ENCODE assay signal across 18 cellular contexts in the genomic region with DNA sequence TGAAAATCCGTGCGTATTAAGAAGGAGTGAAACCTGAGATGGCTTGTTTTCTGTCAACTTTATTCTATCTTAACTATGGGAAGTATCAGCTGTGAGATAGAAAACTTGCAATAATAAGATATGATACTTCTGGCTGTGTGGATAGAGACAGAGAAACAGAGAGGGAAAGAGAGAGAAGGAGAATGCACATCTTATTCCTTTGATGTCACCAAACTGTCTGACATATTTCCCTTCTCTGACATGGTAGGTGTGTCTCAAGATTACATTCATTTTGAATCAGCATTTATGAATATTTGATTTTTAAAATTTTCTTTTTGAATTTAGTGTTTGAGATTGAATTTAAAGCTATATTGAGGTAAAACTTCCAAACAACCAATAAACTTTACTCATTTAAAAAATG.
DNase-seq lines count a peak whose midpoint lies in the region; ATAC-seq and TF ChIP-seq lines count a peak whose summit lies in the region.
"Had no signal": no experiment of that assay in that cellular context is flagged by ENCODE, and none has a peak within 500 bp of the region (broad histone marks: within the 10 kb centered on the region; RNA-seq: fewer than 3 reads in every experiment).

No MANE protein-coding gene starts in this region.

- H3K4me1 Mint-ChIP-seq in activated naive CD4-positive, alpha-beta T cell treated with anti-CD3 and anti-CD28 coated beads, Interleukin-2, amount 50 U/mL, for 24 hours, result peaks cover 51% of the 10 kb centered on the region
- H3K4me1 Mint-ChIP-seq in activated naive CD4-positive, alpha-beta T cell treated with anti-CD3 and anti-CD28 coated beads for 36 hours (ENCODE audit: low read depth), result peaks cover 27% of the 10 kb centered on the region
- peaks cover 52% of the 10 kb centered on the region for H3K4me1 Mint-ChIP-seq in activated CD8-positive, alpha-beta T cell treated with anti-CD3 and anti-CD28 coated beads for 36 hours (ENCODE audit: low read depth)
- H3K4me1 Mint-ChIP-seq in stimulated activated naive CD8-positive, alpha-beta T cell treated with anti-CD3 and anti-CD28 coated beads, Interleukin-15, Interleukin-2, amounts not matched to agents 100 ng/mL and 50 ng/mL, for 24 hours (ENCODE audit: low read depth), result peaks cover 56% of the 10 kb centered on the region
- H3K4me1 Mint-ChIP-seq in stimulated activated naive B cell treated with anti-CD40 and anti-IgM and Interleukin-4, amounts not matched to agents 10 μg/mL and 1 μg/mL and 100 μg/mL, for 72 hours, result peaks cover 7 to 26% of the 10 kb centered on the region in 2 donors
- H3K4me1 Mint-ChIP-seq: endodermal cell had no signal

- POLR2A ChIA-PET in activated CD8-positive, alpha-beta T cell treated with anti-CD3 and anti-CD28 coated beads for 36 hours (lab: Charles Lee), result interaction anchor here (1.1 to 1.6 kb wide), 4 partner anchors 22 to 70 kb away, joined by 3 to 5 read pairs (median 3); no protein-coding TSS in a partner anchor

- peak overlapping the region; percentile 55 for H3K4me3 Mint-ChIP-seq in activated naive CD4-positive, alpha-beta T cell treated with anti-CD3 and anti-CD28 coated beads, Interleukin-2, amount 50 U/mL, for 24 hours
- H3K4me3 Mint-ChIP-seq in activated naive CD4-positive, alpha-beta T cell treated with anti-CD3 and anti-CD28 coated beads for 36 hours, result no peak overlapping the region
- H3K4me3 Mint-ChIP-seq in activated CD8-positive, alpha-beta T cell treated with anti-CD3 and anti-CD28 coated beads for 36 hours, result peak overlapping the region; percentile 71
- peak overlapping the region; percentile 55 for H3K4me3 Mint-ChIP-seq in stimulated activated naive CD8-positive, alpha-beta T cell treated with anti-CD3 and anti-CD28 coated beads, Interleukin-15, Interleukin-2, amounts not matched to agents 100 ng/mL and 50 ng/mL, for 24 hours
- no peak overlapping the region for H3K4me3 Mint-ChIP-seq in stimulated activated naive B cell treated with anti-CD40 and anti-IgM and Interleukin-4, amounts not matched to agents 10 μg/mL and 1 μg/mL and 100 μg/mL, for 72 hours
- H3K4me3 Mint-ChIP-seq: endodermal cell had no signal

- no peaks in the 10 kb centered on the region for H3K27me3 Mint-ChIP-seq in activated naive CD4-positive, alpha-beta T cell treated with anti-CD3 and anti-CD28 coated beads, Interleukin-2, amount 50 U/mL, for 24 hours
- H3K27me3 Mint-ChIP-seq in activated naive CD4-positive, alpha-beta T cell treated with anti-CD3 and anti-CD28 coated beads for 36 hours (ENCODE audit: low read depth), result no peaks in the 10 kb centered on the region
- no peaks in the 10 kb centered on the region for H3K27me3 Mint-ChIP-seq in activated CD8-positive, alpha-beta T cell treated with anti-CD3 and anti-CD28 coated beads for 36 hours
- no peaks in the 10 kb centered on the region for H3K27me3 Mint-ChIP-seq in stimulated activated naive CD8-positive, alpha-beta T cell treated with anti-CD3 and anti-CD28 coated beads, Interleukin-15, Interleukin-2, amounts not matched to agents 100 ng/mL and 50 ng/mL, for 24 hours
- H3K27me3 Mint-ChIP-seq in stimulated activated naive B cell treated with anti-CD40 and anti-IgM and Interleukin-4, amounts not matched to agents 10 μg/mL and 1 μg/mL and 100 μg/mL, for 72 hours, result peaks cover 16% of the 10 kb centered on the region in 2 donors

- DNase-seq in activated naive CD4-positive, alpha-beta T cell treated with anti-CD3 and anti-CD28 coated beads for 36 hours, result no peak
- no peak for DNase-seq in activated CD8-positive, alpha-beta T cell treated with anti-CD3 and anti-CD28 coated beads for 36 hours
- DNase-seq in iris pigment epithelial cell (ENCODE audit: low read depth) (peak; percentile 47), DMS114 treated with DMSO at 0.1 percent for 48 hours (lab: John Stamatoyannopoulos, UW; ENCODE audit: unreplicated experiment) (no peak), DMS 273 (lab: John Stamatoyannopoulos, UW; ENCODE audit: unreplicated experiment) (no peak)
- no peak for DNase-seq in stimulated activated naive B cell treated with anti-CD40 and anti-IgM and Interleukin-4, amounts not matched to agents 10 μg/mL and 1 μg/mL and 100 μg/mL, for 72 hours
- DNase-seq: activated naive CD4-positive, alpha-beta T cell; DMS79; endodermal cell; glutamatergic neuron; KBM-7; left ventricle myocardium inferior; NCI-H748 treated with DMSO at 0.1 percent for 48 hours; SW 1271; thyroid gland had no signal

- intact Hi-C loops in activated naive CD4-positive, alpha-beta T cell treated with anti-CD3 and anti-CD28 coated beads for 36 hours (cut with micrococcal nuclease), result loop anchor here (2.0 kb wide), 1 partner anchor 15 kb away; no protein-coding TSS in a partner anchor
- intact Hi-C loops in activated CD8-positive, alpha-beta T cell treated with anti-CD3 and anti-CD28 coated beads for 36 hours (cut with micrococcal nuclease), result loop anchor here (5.0 kb wide), 1 partner anchor 35 kb away; no protein-coding TSS in a partner anchor

- peaks cover 18% of the 10 kb centered on the region for H3K9me3 Mint-ChIP-seq in activated naive CD4-positive, alpha-beta T cell treated with anti-CD3 and anti-CD28 coated beads, Interleukin-2, amount 50 U/mL, for 24 hours
- no peaks in the 10 kb centered on the region for H3K9me3 Mint-ChIP-seq in activated naive CD4-positive, alpha-beta T cell treated with anti-CD3 and anti-CD28 coated beads for 36 hours
- peaks cover 27% of the 10 kb centered on the region for H3K9me3 Mint-ChIP-seq in activated CD8-positive, alpha-beta T cell treated with anti-CD3 and anti-CD28 coated beads for 36 hours
- peaks cover 25% of the 10 kb centered on the region for H3K9me3 Mint-ChIP-seq in stimulated activated naive CD8-positive, alpha-beta T cell treated with anti-CD3 and anti-CD28 coated beads, Interleukin-15, Interleukin-2, amounts not matched to agents 100 ng/mL and 50 ng/mL, for 24 hours
- H3K9me3 Mint-ChIP-seq in stimulated activated naive B cell treated with anti-CD40 and anti-IgM and Interleukin-4, amounts not matched to agents 10 μg/mL and 1 μg/mL and 100 μg/mL, for 72 hours, result peaks cover 5 to 7% of the 10 kb centered on the region in 2 donors

- H3K27ac Mint-ChIP-seq in activated naive CD4-positive, alpha-beta T cell treated with anti-CD3 and anti-CD28 coated beads, Interleukin-2, amount 50 U/mL, for 24 hours, result no peak overlapping the region
- H3K27ac Mint-ChIP-seq in activated naive CD4-positive, alpha-beta T cell treated with anti-CD3 and anti-CD28 coated beads for 36 hours, result no peak overlapping the region
- peak overlapping the region; percentile 92 for H3K27ac Mint-ChIP-seq in activated CD8-positive, alpha-beta T cell treated with anti-CD3 and anti-CD28 coated beads for 36 hours
- H3K27ac Mint-ChIP-seq in stimulated activated naive CD8-positive, alpha-beta T cell treated with anti-CD3 and anti-CD28 coated beads, Interleukin-15, Interleukin-2, amounts not matched to agents 100 ng/mL and 50 ng/mL, for 24 hours, result peak overlapping the region; percentile 67
- no peak overlapping the region for H3K27ac Mint-ChIP-seq in stimulated activated naive B cell treated with anti-CD40 and anti-IgM and Interleukin-4, amounts not matched to agents 10 μg/mL and 1 μg/mL and 100 μg/mL, for 72 hours
- H3K27ac Mint-ChIP-seq: endodermal cell had no signal

- CTCF ChIA-PET in activated naive CD4-positive, alpha-beta T cell treated with anti-CD3 and anti-CD28 coated beads for 36 hours (lab: Charles Lee), result interaction anchor here (1.4 kb wide), 1 partner anchor 23 kb away, joined by 4 read pairs; no protein-coding TSS in a partner anchor
- CTCF ChIA-PET in activated CD8-positive, alpha-beta T cell treated with anti-CD3 and anti-CD28 coated beads for 36 hours (lab: Charles Lee), result interaction anchor here (1.1 to 1.9 kb wide), 3 partner anchors 10 to 14 kb away, joined by 4 to 5 read pairs (median 4); no protein-coding TSS in a partner anchor

- TF ChIP-seq CTCF in activated CD8-positive, alpha-beta T cell treated with anti-CD3 and anti-CD28 coated beads for 36 hours (IDR thresholded peaks at IDR 0.05), result no peak

- peaks cover 23% of the 10 kb centered on the region for H3K36me3 Mint-ChIP-seq in activated naive CD4-positive, alpha-beta T cell treated with anti-CD3 and anti-CD28 coated beads, Interleukin-2, amount 50 U/mL, for 24 hours
- peaks cover 4% of the 10 kb centered on the region for H3K36me3 Mint-ChIP-seq in activated naive CD4-positive, alpha-beta T cell treated with anti-CD3 and anti-CD28 coated beads for 36 hours (ENCODE audit: low read depth)
- H3K36me3 Mint-ChIP-seq in activated CD8-positive, alpha-beta T cell treated with anti-CD3 and anti-CD28 coated beads for 36 hours (ENCODE audit: low read depth), result peaks cover 25% of the 10 kb centered on the region
- peaks cover 33% of the 10 kb centered on the region for H3K36me3 Mint-ChIP-seq in stimulated activated naive CD8-positive, alpha-beta T cell treated with anti-CD3 and anti-CD28 coated beads, Interleukin-15, Interleukin-2, amounts not matched to agents 100 ng/mL and 50 ng/mL, for 24 hours (ENCODE audit: low read depth)
- H3K36me3 Mint-ChIP-seq in stimulated activated naive B cell treated with anti-CD40 and anti-IgM and Interleukin-4, amounts not matched to agents 10 μg/mL and 1 μg/mL and 100 μg/mL, for 72 hours, result peaks cover 4 to 7% of the 10 kb centered on the region in 2 donors

- peak; percentile 48 for ATAC-seq in activated CD8-positive, alpha-beta T cell treated with anti-CD3 and anti-CD28 coated beads for 36 hours
- ATAC-seq in stimulated activated naive B cell treated with anti-CD40 and anti-IgM and Interleukin-4, amounts not matched to agents 10 μg/mL and 1 μg/mL and 100 μg/mL, for 72 hours (replicated peaks), result no peak
- ATAC-seq: Right ventricle myocardium inferior had no signal

Comparison
In these comparisons a context has a peak if more than half of its experiments do, and no peak if none do; other contexts are left out.
1. H3K4me3 Mint-ChIP-seq: peak in activated naive CD4-positive, alpha-beta T cell treated with anti-CD3 and anti-CD28 coated beads, Interleukin-2, amount 50 U/mL, for 24 hours (single experiment), activated CD8-positive, alpha-beta T cell treated with anti-CD3 and anti-CD28 coated beads for 36 hours (single experiment) and stimulated activated naive CD8-positive, alpha-beta T cell treated with anti-CD3 and anti-CD28 coated beads, Interleukin-15, Interleukin-2, amounts not matched to agents 100 ng/mL and 50 ng/mL, for 24 hours (single experiment); none in activated naive CD4-positive, alpha-beta T cell treated with anti-CD3 and anti-CD28 coated beads for 36 hours (single experiment) and stimulated activated naive B cell treated with anti-CD40 and anti-IgM and Interleukin-4, amounts not matched to agents 10 μg/mL and 1 μg/mL and 100 μg/mL, for 72 hours (0 of 2).
2. H3K27ac Mint-ChIP-seq: peak in activated CD8-positive, alpha-beta T cell treated with anti-CD3 and anti-CD28 coated beads for 36 hours (single experiment) and stimulated activated naive CD8-positive, alpha-beta T cell treated with anti-CD3 and anti-CD28 coated beads, Interleukin-15, Interleukin-2, amounts not matched to agents 100 ng/mL and 50 ng/mL, for 24 hours (single experiment); none in activated naive CD4-positive, alpha-beta T cell treated with anti-CD3 and anti-CD28 coated beads, Interleukin-2, amount 50 U/mL, for 24 hours (single experiment), activated naive CD4-positive, alpha-beta T cell treated with anti-CD3 and anti-CD28 coated beads for 36 hours (single experiment) and stimulated activated naive B cell treated with anti-CD40 and anti-IgM and Interleukin-4, amounts not matched to agents 10 μg/mL and 1 μg/mL and 100 μg/mL, for 72 hours (single experiment).